Comparison of ENCODE assay signal across 8 cellular contexts in the genomic region with DNA sequence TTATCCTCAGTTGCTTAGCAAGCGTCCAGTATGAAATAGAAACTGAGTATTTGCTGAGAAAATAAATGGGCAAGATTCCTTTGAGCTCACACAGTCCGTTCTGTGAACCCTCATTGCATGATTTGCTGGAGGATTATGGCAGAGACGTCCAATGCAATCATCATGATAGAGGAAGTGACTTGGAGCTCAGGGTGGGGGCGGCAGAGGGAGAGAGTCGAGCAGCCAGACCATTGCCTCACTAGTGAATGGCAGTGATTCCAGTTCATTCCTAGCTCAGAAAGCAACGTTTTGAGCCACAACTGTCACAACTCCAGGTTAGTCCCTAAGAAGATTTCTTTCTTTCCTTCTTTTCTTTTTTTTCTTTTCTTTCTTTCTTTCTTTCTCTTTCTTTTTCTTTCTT. TPM values are rescaled to one million over a fixed set of nuclear protein-coding genes. Genes with fewer than 3 reads are reported as not detected.
A peak's percentile ranks its signal among the peaks of the same experiment; 100 is the strongest.
DNase-seq lines count a peak whose midpoint lies in the region; ATAC-seq and TF ChIP-seq lines count a peak whose summit lies in the region.

No MANE protein-coding gene starts in this region.

- peak overlapping the region; percentile 87 for H3K27ac Mint-ChIP-seq in activated T-cell treated with anti-CD3 and anti-CD28 coated beads, Interleukin-2, amount 50 U/mL, for 72 hours
- H3K27ac Mint-ChIP-seq in stimulated activated naive CD8-positive, alpha-beta T cell treated with anti-CD3 and anti-CD28 coated beads, Interleukin-15, Interleukin-2, amounts not matched to agents 100 ng/mL and 50 ng/mL, for 24 hours: peak overlapping the region; percentile 43

- DNase-seq in AG20443 (ENCODE audit: low spot score) (peak; percentile 72), MG63 (peak; percentile 75), hepatocyte (ENCODE audit: low spot score) (peak; percentile 68), ovary (no peak)
- peak; percentile 18 to 44 for DNase-seq in activated T-cell treated with anti-CD3 and anti-CD28 coated beads, Interleukin-2, amount 50 U/mL, for 72 hours

- H3K36me3 ChIP-seq in MG63 (no peaks in the 10 kb centered on the region), hepatocyte (replicated peaks; ENCODE audit: insufficient read depth, low read depth) (no peaks in the 10 kb centered on the region), ovary (no peaks in the 10 kb centered on the region)

- no peak for TF ChIP-seq EP300 in ovary (IDR thresholded peaks at IDR 0.05)

- intact Hi-C loops in ovary (cut with DNase I): loop anchor here in 1 of 4 donors (10.0 kb wide), 1 partner anchor 60 kb away; no protein-coding TSS in a partner anchor

- ATAC-seq in activated T-cell treated with anti-CD3 and anti-CD28 coated beads, Interleukin-2, amount 50 U/mL, for 72 hours (replicated peaks in 1 of 2): peak in 1 of 2 donors; percentile 23
- no peak for ATAC-seq in GM19397 (IDR thresholded peaks at IDR 0.05; ENCODE audit: unreplicated experiment)
- ATAC-seq in HG03135 (IDR thresholded peaks at IDR 0.05; ENCODE audit: unreplicated experiment): no peak

- H3K4me1 ChIP-seq in hepatocyte (ENCODE audit: insufficient read depth) (no peaks in the 10 kb centered on the region), ovary (ENCODE audit: insufficient read depth) (no peaks in the 10 kb centered on the region)

- no peak for TF ChIP-seq CTCF in hepatocyte (IDR thresholded peaks at IDR 0.05; ENCODE audit: poor library complexity)
- no peak for TF ChIP-seq CTCF in ovary (IDR thresholded peaks at IDR 0.05)

- H3K4me3 ChIP-seq in MG63 (0 out of 2 replicates have a peak overlapping the region, but pooled peaks have one; percentile 5), hepatocyte (no peak overlapping the region), ovary (no peak overlapping the region)

- peaks cover 6 to 13% of the 10 kb centered on the region in 2 donors for H3K36me3 Mint-ChIP-seq in activated T-cell treated with anti-CD3 and anti-CD28 coated beads, Interleukin-2, amount 50 U/mL, for 72 hours (ENCODE audit: insufficient read depth in 2 of 2)
- H3K36me3 Mint-ChIP-seq in stimulated activated naive CD8-positive, alpha-beta T cell treated with anti-CD3 and anti-CD28 coated beads, Interleukin-15, Interleukin-2, amounts not matched to agents 100 ng/mL and 50 ng/mL, for 24 hours (ENCODE audit: low read depth): no peaks in the 10 kb centered on the region

- H3K79me2 ChIP-seq in hepatocyte: no peaks in the 10 kb centered on the region

- H3K4me1 Mint-ChIP-seq in activated T-cell treated with anti-CD3 and anti-CD28 coated beads, Interleukin-2, amount 50 U/mL, for 72 hours (ENCODE audit: low read depth): peaks cover 59% of the 10 kb centered on the region
- peaks cover 47% of the 10 kb centered on the region for H3K4me1 Mint-ChIP-seq in stimulated activated naive CD8-positive, alpha-beta T cell treated with anti-CD3 and anti-CD28 coated beads, Interleukin-15, Interleukin-2, amounts not matched to agents 100 ng/mL and 50 ng/mL, for 24 hours (ENCODE audit: low read depth)

- H4K20me1 ChIP-seq in hepatocyte (ENCODE audit: insufficient read depth, poor library complexity, severe bottlenecking): no peaks in the 10 kb centered on the region

- H3K27me3 ChIP-seq in MG63 (no peaks in the 10 kb centered on the region), hepatocyte (no peaks in the 10 kb centered on the region), ovary (no peaks in the 10 kb centered on the region)

- H3K9me3 Mint-ChIP-seq in activated T-cell treated with anti-CD3 and anti-CD28 coated beads, Interleukin-2, amount 50 U/mL, for 72 hours: peaks cover 0 to 4% of the 10 kb centered on the region in 2 donors
- no peaks in the 10 kb centered on the region for H3K9me3 Mint-ChIP-seq in stimulated activated naive CD8-positive, alpha-beta T cell treated with anti-CD3 and anti-CD28 coated beads, Interleukin-15, Interleukin-2, amounts not matched to agents 100 ng/mL and 50 ng/mL, for 24 hours

- no peak for TF ChIP-seq POLR2A in ovary (IDR thresholded peaks at IDR 0.05)

- WGBS in hepatocyte (ENCODE audit: low lambda C conversion rate, missing lambda C conversion rate): 33% methylated on average over 6 of the region's 6 CpGs
- WGBS in ovary, 3 donors: 16 to 23% (median 20%) methylated on average over 6 of the region's 6 CpGs

- peak overlapping the region; percentile 45 for H2AFZ ChIP-seq in hepatocyte

- peak overlapping the region; percentile 46 for H3K4me2 ChIP-seq in hepatocyte

- no peak overlapping the region for H3K27ac ChIP-seq in hepatocyte
- no peak overlapping the region for H3K27ac ChIP-seq in ovary

- no peaks in the 10 kb centered on the region for H3K9me2 ChIP-seq in hepatocyte (replicated peaks; ENCODE audit: insufficient read depth)

- no peaks in the 10 kb centered on the region for H3K27me3 Mint-ChIP-seq in activated T-cell treated with anti-CD3 and anti-CD28 coated beads, Interleukin-2, amount 50 U/mL, for 72 hours (ENCODE audit: low read depth)
- no peaks in the 10 kb centered on the region for H3K27me3 Mint-ChIP-seq in stimulated activated naive CD8-positive, alpha-beta T cell treated with anti-CD3 and anti-CD28 coated beads, Interleukin-15, Interleukin-2, amounts not matched to agents 100 ng/mL and 50 ng/mL, for 24 hours

- peak overlapping the region; percentile 75 to 84 for H3K4me3 Mint-ChIP-seq in activated T-cell treated with anti-CD3 and anti-CD28 coated beads, Interleukin-2, amount 50 U/mL, for 72 hours
- peak overlapping the region; percentile 31 for H3K4me3 Mint-ChIP-seq in stimulated activated naive CD8-positive, alpha-beta T cell treated with anti-CD3 and anti-CD28 coated beads, Interleukin-15, Interleukin-2, amounts not matched to agents 100 ng/mL and 50 ng/mL, for 24 hours

- H3K9me3 ChIP-seq in MG63 (peaks cover 7% of the 10 kb centered on the region), hepatocyte (ENCODE audit: low read depth) (no peaks in the 10 kb centered on the region), ovary (no peaks in the 10 kb centered on the region)

RNA-seq across cellular contexts. Expression of a gene that starts 27.5 kb away (rescaled TPM):
- total RNA-seq in MG63 (2014; rRNA removed; shearing (Covaris generic); ENCODE audit: low replicate concordance): 2.0 TPM in 1 of 2 replicates, not detected in the other
- 10 to 100 TPM; 27.4 to 36.3 TPM for total RNA-seq in activated T-cell treated with anti-CD3 and anti-CD28 coated beads, Interleukin-2, amount 50 U/mL, for 72 hours
- total RNA-seq in hepatocyte: 13.3 and 20.6 TPM in 2 replicates
- 24.9 and 33.5 TPM in 2 replicates for polyA plus RNA-seq in hepatocyte
- total RNA-seq in ovary: 1 to 10 TPM in 4 of 7 donors, under 1 TPM in 3; 0.30 to 5.7 (median 1.7) TPM
- polyA plus RNA-seq in ovary: 1 to 10 TPM; 1.2 to 2.2 TPM

RNA-seq across cellular contexts. Expression of a gene that starts 28.9 kb away (rescaled TPM):
- 95.8 and 98.2 TPM in 2 replicates for total RNA-seq in MG63 (2014; rRNA removed; shearing (Covaris generic); ENCODE audit: low replicate concordance)
- total RNA-seq in activated T-cell treated with anti-CD3 and anti-CD28 coated beads, Interleukin-2, amount 50 U/mL, for 72 hours: 100 to 1,000 TPM; 487 to 586 TPM
- total RNA-seq in hepatocyte (23.1 and 23.9 TPM in 2 replicates), ovary (10 to 100 TPM; 11.6 to 25.7 (median 15.4) TPM)
- polyA plus RNA-seq in hepatocyte (22.9 and 25.0 TPM in 2 replicates), ovary (10 to 100 TPM; 10.7 to 72.0 TPM)

Comparison
In these comparisons a context has a peak if more than half of its experiments do, and no peak if none do; other contexts are left out.
1. DNase-seq: peak in AG20443 (single experiment), MG63 (single experiment), activated T-cell treated with anti-CD3 and anti-CD28 coated beads, Interleukin-2, amount 50 U/mL, for 72 hours (2 of 2) and hepatocyte (single experiment); none in ovary (0 of 5).